1 cellular context compared by ENCODE assay signal in the genomic region with DNA sequence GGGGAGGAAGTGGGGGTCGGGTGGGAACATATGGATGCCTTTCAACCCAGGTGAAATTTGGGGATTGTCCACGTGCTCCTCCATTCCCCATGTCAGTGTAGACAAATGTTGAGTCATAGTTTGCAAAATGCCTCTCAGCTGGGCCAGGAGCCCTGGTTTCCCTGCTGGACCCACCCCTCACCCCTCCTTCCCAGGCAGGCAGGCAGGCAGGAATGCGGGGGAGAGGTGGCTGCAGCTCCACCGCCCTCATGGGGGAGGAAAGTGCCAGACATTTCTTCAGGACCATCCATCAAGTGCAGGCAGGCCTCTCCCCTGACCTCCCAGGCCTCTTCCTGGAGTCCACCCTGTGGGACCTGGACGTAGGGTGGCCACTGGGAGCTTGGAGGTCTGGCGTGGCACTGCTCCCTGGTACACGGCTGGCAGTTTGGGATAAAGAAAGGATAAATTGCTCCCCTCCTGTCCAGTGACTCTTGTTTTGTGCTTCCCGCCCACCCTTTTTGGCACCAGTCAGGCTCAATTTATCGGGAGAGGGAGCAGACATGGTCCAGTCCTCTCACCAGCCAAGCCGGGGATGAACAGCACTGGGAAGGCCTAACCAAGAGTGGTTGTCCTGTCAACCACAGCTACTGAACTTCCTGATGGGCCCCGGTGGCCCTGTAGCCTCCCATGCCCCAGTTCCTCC.
A peak's percentile ranks its signal among the peaks of the same experiment; 100 is the strongest.
TF ChIP-seq lines count a peak whose summit lies in the region.

No MANE protein-coding gene starts in this region.

TF ChIP-seq in GM23338, 12 proteins besides CTCF, POLR2A, EP300 and RAD21:
- TF ChIP-seq POLR2AphosphoS5 (IDR thresholded peaks at IDR 0.05; ENCODE audit: low read depth) (0 out of 2 replicates have a peak, but pooled peaks have one; percentile 34), ETS1 (IDR thresholded peaks at IDR 0.05) (no peak), ZNF331 (CRISPR knock-in tag; IDR thresholded peaks at IDR 0.05; ENCODE audit: low read depth) (no peak)
